8 cellular contexts compared by ENCODE assay signal in the genomic region with DNA sequence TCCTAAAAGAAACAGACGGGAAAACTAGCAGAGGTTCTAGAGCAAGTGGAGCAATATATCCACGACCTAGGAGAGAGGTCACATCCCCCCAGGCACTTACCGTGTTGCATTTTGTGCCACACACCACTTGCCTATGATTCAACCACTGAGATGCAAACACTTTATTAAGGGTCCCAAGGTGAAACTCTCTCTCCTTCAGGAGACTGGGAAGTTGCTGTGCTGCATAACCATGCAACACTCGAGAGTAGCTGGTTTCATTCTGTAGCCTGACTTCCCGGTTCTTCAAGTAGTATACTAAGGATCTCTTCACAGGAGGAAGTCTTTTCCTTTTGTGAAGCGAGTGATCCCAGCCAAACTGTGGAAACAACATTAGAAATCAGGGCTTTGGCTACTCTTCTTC. TPM values are rescaled to one million over a fixed set of nuclear protein-coding genes. Genes with fewer than 3 reads are reported as not detected.
A peak's percentile ranks its signal among the peaks of the same experiment; 100 is the strongest.
DNase-seq lines count a peak whose midpoint lies in the region; ATAC-seq, FAIRE-seq and TF ChIP-seq lines count a peak whose summit lies in the region.

No MANE protein-coding gene starts in this region.

- no peaks in the 10 kb centered on the region for H3K9me3 Mint-ChIP-seq in activated T-cell treated with anti-CD3 and anti-CD28 coated beads, Interleukin-2, amount 50 U/mL, for 72 hours
- no peaks in the 10 kb centered on the region for H3K9me3 Mint-ChIP-seq in activated CD8-positive, alpha-beta T cell treated with anti-CD3 and anti-CD28 coated beads, Interleukin-2, amount 10 ng/mL, durations not matched to agents 7 days and 5 days (ENCODE audit: insufficient read depth)

- no peak for TF ChIP-seq CTCF in kidney (IDR thresholded peaks at IDR 0.05; ENCODE audit: borderline replicate concordance, extremely low read depth, insufficient read depth)
- TF ChIP-seq CTCF in GM10248 (IDR thresholded peaks at IDR 0.05; ENCODE audit: control extremely low read depth, extremely low read depth, low read depth, missing control alignments): no peak

- POLR2A ChIA-PET in activated CD8-positive, alpha-beta T cell treated with anti-CD3 and anti-CD28 coated beads, Interleukin-2, amount 10 ng/mL, durations not matched to agents 7 days and 5 days (lab: Charles Lee): no interaction called here
- POLR2A ChIA-PET in GM10248 (lab: Yijun Ruan, JAX): no interaction called here

- H3K4me1 ChIP-seq in kidney (ENCODE audit: control insufficient read depth in 1 of 2, insufficient read depth in 1 of 2, low read depth in 1 of 2, low read length in 2 of 2) (peaks cover 8 to 10% of the 10 kb centered on the region in 2 donors), thymus (ENCODE audit: control insufficient read depth, insufficient read depth, low read length) (peaks cover 11% of the 10 kb centered on the region)

- peak overlapping the region in 1 of 2 donors; percentile 71 for H3K9ac ChIP-seq in kidney (ENCODE audit: low read length in 2 of 2)

- CTCF ChIA-PET in activated CD8-positive, alpha-beta T cell treated with anti-CD3 and anti-CD28 coated beads, Interleukin-2, amount 10 ng/mL, durations not matched to agents 7 days and 5 days (lab: Charles Lee): interaction anchor here (1.7 kb wide), 1 partner anchor 128 kb away, joined by 7 read pairs; no protein-coding TSS in a partner anchor
- CTCF ChIA-PET in GM10248 (lab: Yijun Ruan, JAX): interaction anchor here (1.3 kb wide), 2 partner anchors 17 to 129 kb away, joined by 3 read pairs; no protein-coding TSS in a partner anchor

- ATAC-seq in activated T-cell treated with anti-CD3 and anti-CD28 coated beads, Interleukin-2, amount 50 U/mL, for 72 hours (replicated peaks in 1 of 2): no peak
- no peak for ATAC-seq in activated CD8-positive, alpha-beta T cell treated with anti-CD3 and anti-CD28 coated beads, Interleukin-2, amount 10 ng/mL, durations not matched to agents 7 days and 5 days
- no peak for ATAC-seq in GM19351 (IDR thresholded peaks at IDR 0.05; ENCODE audit: unreplicated experiment)

- H3K27ac ChIP-seq in kidney (ENCODE audit: low read depth in 2 of 2, low read length in 2 of 2) (no peak overlapping the region), thymus (ENCODE audit: low read depth) (no peak overlapping the region)

- H3K4me3 ChIP-seq in kidney (ENCODE audit: low read length in 2 of 2): peak overlapping the region; percentile 83 to 96
- peak overlapping the region; percentile 99 for H3K4me3 ChIP-seq in thymus (ENCODE audit: low read length)

- H3K27me3 Mint-ChIP-seq in activated T-cell treated with anti-CD3 and anti-CD28 coated beads, Interleukin-2, amount 50 U/mL, for 72 hours (ENCODE audit: low read depth): no peaks in the 10 kb centered on the region
- no peaks in the 10 kb centered on the region for H3K27me3 Mint-ChIP-seq in activated CD8-positive, alpha-beta T cell treated with anti-CD3 and anti-CD28 coated beads, Interleukin-2, amount 10 ng/mL, durations not matched to agents 7 days and 5 days (ENCODE audit: low read depth)

- H3K36me3 Mint-ChIP-seq in activated T-cell treated with anti-CD3 and anti-CD28 coated beads, Interleukin-2, amount 50 U/mL, for 72 hours (ENCODE audit: insufficient read depth in 2 of 2): peaks cover 9 to 31% of the 10 kb centered on the region in 2 donors
- H3K36me3 Mint-ChIP-seq in activated CD8-positive, alpha-beta T cell treated with anti-CD3 and anti-CD28 coated beads, Interleukin-2, amount 10 ng/mL, durations not matched to agents 7 days and 5 days (ENCODE audit: low read depth): peaks cover 47% of the 10 kb centered on the region

- FAIRE-seq in kidney (lab: Jason Lieb, UNC): no peak

- WGBS in thymus: 35% methylated on average over 6 of the region's 6 CpGs

- peak overlapping the region; percentile 97 to 99 for H3K4me3 Mint-ChIP-seq in activated T-cell treated with anti-CD3 and anti-CD28 coated beads, Interleukin-2, amount 50 U/mL, for 72 hours
- peak overlapping the region; percentile 99 for H3K4me3 Mint-ChIP-seq in activated CD8-positive, alpha-beta T cell treated with anti-CD3 and anti-CD28 coated beads, Interleukin-2, amount 10 ng/mL, durations not matched to agents 7 days and 5 days

- peaks cover 0 to 10% of the 10 kb centered on the region in 2 donors for H3K36me3 ChIP-seq in kidney (ENCODE audit: control insufficient read depth in 1 of 2, insufficient read depth in 2 of 2, low read length in 2 of 2)
- peaks cover 20% of the 10 kb centered on the region for H3K36me3 ChIP-seq in thymus (ENCODE audit: control insufficient read depth, insufficient read depth)

- peaks cover 51% of the 10 kb centered on the region for H3K4me1 Mint-ChIP-seq in activated T-cell treated with anti-CD3 and anti-CD28 coated beads, Interleukin-2, amount 50 U/mL, for 72 hours (ENCODE audit: low read depth)
- peaks cover 46% of the 10 kb centered on the region for H3K4me1 Mint-ChIP-seq in activated CD8-positive, alpha-beta T cell treated with anti-CD3 and anti-CD28 coated beads, Interleukin-2, amount 10 ng/mL, durations not matched to agents 7 days and 5 days (ENCODE audit: low read depth)

- H3K27ac Mint-ChIP-seq in activated T-cell treated with anti-CD3 and anti-CD28 coated beads, Interleukin-2, amount 50 U/mL, for 72 hours: peak overlapping the region; percentile 99
- H3K27ac Mint-ChIP-seq in activated CD8-positive, alpha-beta T cell treated with anti-CD3 and anti-CD28 coated beads, Interleukin-2, amount 10 ng/mL, durations not matched to agents 7 days and 5 days: peak overlapping the region; percentile 96

- no peaks in the 10 kb centered on the region for H3K27me3 ChIP-seq in thymus (ENCODE audit: control insufficient read depth, insufficient read depth)

- H3K9me3 ChIP-seq in kidney (ENCODE audit: control insufficient read depth in 1 of 2, low read length in 2 of 2) (no peaks in the 10 kb centered on the region), thymus (ENCODE audit: control insufficient read depth) (no peaks in the 10 kb centered on the region)

- intact Hi-C loops in kidney (cut with DNase I): no loop called here

- no peak for DNase-seq in activated T-cell treated with anti-CD3 and anti-CD28 coated beads, Interleukin-2, amount 50 U/mL, for 72 hours
- DNase-seq in activated T-cell treated with anti-CD3 and anti-CD28 coated beads, Interleukin-2, amount 50 U/mL, for 1 hour: no peak
- DNase-seq in activated CD8-positive, alpha-beta T cell treated with anti-CD3 and anti-CD28 coated beads, Interleukin-2, amount 10 ng/mL, durations not matched to agents 7 days and 5 days: no peak
- DNase-seq in kidney (no peak), cerebellum (ENCODE audit: low spot score) (no peak), GM10248 (ENCODE audit: extremely low spot score) (no peak)

RNA-seq across cellular contexts. Expression of a gene that starts 1.6 kb away (rescaled TPM):
- total RNA-seq in activated T-cell treated with anti-CD3 and anti-CD28 coated beads, Interleukin-2, amount 50 U/mL, for 72 hours: 10 to 100 TPM; 32.7 to 36.3 TPM
- total RNA-seq in activated CD8-positive, alpha-beta T cell treated with anti-CD3 and anti-CD28 coated beads, Interleukin-2, amount 10 ng/mL, durations not matched to agents 7 days and 5 days: 10 to 100 TPM; 51.1 to 56.7 TPM
- total RNA-seq in kidney (33.0 TPM), cerebellum (26.3 TPM)
- polyA plus RNA-seq in kidney (ENCODE audit: insufficient read depth, low read depth, low replicate concordance) (11.8 TPM), thymus (17.9 TPM)

RNA-seq across cellular contexts. Expression of a gene that starts 53.9 kb away (rescaled TPM):
- 10 to 100 TPM; 36.4 to 37.5 TPM for total RNA-seq in activated T-cell treated with anti-CD3 and anti-CD28 coated beads, Interleukin-2, amount 50 U/mL, for 72 hours
- total RNA-seq in activated CD8-positive, alpha-beta T cell treated with anti-CD3 and anti-CD28 coated beads, Interleukin-2, amount 10 ng/mL, durations not matched to agents 7 days and 5 days: 10 to 100 TPM; 31.5 to 34.7 TPM
- total RNA-seq in kidney: 53.8 TPM
- 39.4 TPM for polyA plus RNA-seq in kidney (ENCODE audit: insufficient read depth, low read depth, low replicate concordance)
- 40.1 TPM for polyA plus RNA-seq in thymus
- total RNA-seq in cerebellum: 19.6 TPM
